ENCODE assay signal across 19 cellular contexts in genomic region chr16:57994361-57994760, GRCh38. TPM values are rescaled to one million over a fixed set of nuclear protein-coding genes. Genes with fewer than 3 reads are reported as not detected.
A peak's percentile ranks its signal among the peaks of the same experiment; 100 is the strongest.
DNase-seq lines count a peak whose midpoint lies in the region; ATAC-seq, FAIRE-seq and TF ChIP-seq lines count a peak whose summit lies in the region.
"Had no signal": no experiment of that assay in that cellular context is flagged by ENCODE, and none has a peak within 500 bp of the region (broad histone marks: within the 10 kb centered on the region; RNA-seq: fewer than 3 reads in every experiment).

No MANE protein-coding gene starts in this region.

- CTCF ChIA-PET in activated CD8-positive, alpha-beta memory T cell treated with anti-CD3 and anti-CD28 coated beads, Interleukin-2, amount 10 ng/mL, durations not matched to agents 7 days and 5 days (lab: Charles Lee): interaction anchor here (1.2 kb wide), 1 partner anchor 92 kb away, joined by 3 read pairs; no protein-coding TSS in a partner anchor
- CTCF ChIA-PET in HepG2 (lab: Yijun Ruan, JAX; ENCODE audit: low intra/inter-chr PET ratio, low total read pairs): interaction anchor here (1.8 kb wide), 1 partner anchor 95 kb away, joined by 5 read pairs; no protein-coding TSS in a partner anchor

- peaks cover 10% of the 10 kb centered on the region for H3K4me1 ChIP-seq in HepG2 (ENCODE audit: insufficient read depth, low read length)
- H3K4me1 ChIP-seq: colonic mucosa had no signal

- no peaks in the 10 kb centered on the region for H4K20me1 ChIP-seq in HepG2 (ENCODE audit: insufficient read depth, low read length)

- no peak overlapping the region for H3K9ac ChIP-seq in HepG2 (ENCODE audit: insufficient read depth, low read depth, low read length)

- H3K4me3 ChIP-seq in HepG2 (replicated peaks in 1 of 3; ENCODE audit: insufficient read depth in 1 of 3, low read depth in 2 of 3, low read length in 3 of 3): no peak overlapping the region
- H3K4me3 ChIP-seq: colonic mucosa, tibial artery had no signal

- no peak for ATAC-seq in activated CD8-positive, alpha-beta memory T cell treated with anti-CD3 and anti-CD28 coated beads, Interleukin-2, amount 10 ng/mL, durations not matched to agents 7 days and 5 days
- ATAC-seq in T-helper 17 cell: no peak
- no peak for ATAC-seq in HepG2
- no peak for ATAC-seq in HG02852 (IDR thresholded peaks at IDR 0.05; ENCODE audit: unreplicated experiment)

- H3K36me3 ChIP-seq in HepG2 (replicated peaks in 1 of 2; ENCODE audit: control insufficient read depth in 1 of 2, insufficient read depth in 2 of 2, low read length in 2 of 2): peaks cover 9 to 19% of the 10 kb centered on the region in 2 experiments; a peak in 4 of 5 replicates

- in situ Hi-C loops in HepG2 (cut with HindIII; ENCODE audit: extremely low pct_ligation_motif_present, low pct_unique_long_range_greater_than_20kb): no loop called here

- POLR2A ChIA-PET in HepG2 (lab: Yijun Ruan, JAX): no interaction called here

- peaks cover 2 to 4% of the 10 kb centered on the region in 2 experiments; a peak in 1 of 5 replicates for H3K27me3 ChIP-seq in HepG2 (ENCODE audit: control insufficient read depth in 1 of 2, insufficient read depth in 2 of 2, low read length in 2 of 2)
- H3K27me3 ChIP-seq: colonic mucosa, tibial artery had no signal

- H3K4me3 Mint-ChIP-seq in activated CD8-positive, alpha-beta memory T cell treated with anti-CD3 and anti-CD28 coated beads, Interleukin-2, amount 10 ng/mL, durations not matched to agents 7 days and 5 days: no peak overlapping the region
- H3K4me3 Mint-ChIP-seq in T-helper 17 cell (peak overlapping the region; percentile 55), type B pancreatic cell (peak overlapping the region; percentile 52)
- H3K4me3 Mint-ChIP-seq: H9, WTC11 had no signal

- H3K36me3 Mint-ChIP-seq in activated CD8-positive, alpha-beta memory T cell treated with anti-CD3 and anti-CD28 coated beads, Interleukin-2, amount 10 ng/mL, durations not matched to agents 7 days and 5 days: peaks cover 19% of the 10 kb centered on the region
- H3K36me3 Mint-ChIP-seq in T-helper 17 cell (ENCODE audit: low read depth) (peaks cover 2% of the 10 kb centered on the region), type B pancreatic cell (peaks cover 3% of the 10 kb centered on the region)

- no peak overlapping the region for H3K4me2 ChIP-seq in HepG2 (ENCODE audit: low read depth, low read length)

- no peak overlapping the region for H3K27ac ChIP-seq in HepG2 (ENCODE audit: extremely low read length, insufficient read depth, low read length)
- H3K27ac ChIP-seq: colonic mucosa, tibial artery had no signal

- peak overlapping the region; percentile 46 for H3K27ac Mint-ChIP-seq in activated CD8-positive, alpha-beta memory T cell treated with anti-CD3 and anti-CD28 coated beads, Interleukin-2, amount 10 ng/mL, durations not matched to agents 7 days and 5 days
- peak overlapping the region; percentile 83 for H3K27ac Mint-ChIP-seq in T-helper 17 cell
- H3K27ac Mint-ChIP-seq in type B pancreatic cell: peak overlapping the region; percentile 69
- H3K27ac Mint-ChIP-seq: H9, WTC11 had no signal

- no TSS peak for BruUV-seq in HepG2 (replicated peaks; lab: Mats Ljungman, UMichigan)

- H3K4me1 Mint-ChIP-seq in activated CD8-positive, alpha-beta memory T cell treated with anti-CD3 and anti-CD28 coated beads, Interleukin-2, amount 10 ng/mL, durations not matched to agents 7 days and 5 days: peaks cover 44% of the 10 kb centered on the region
- peaks cover 42% of the 10 kb centered on the region for H3K4me1 Mint-ChIP-seq in T-helper 17 cell
- H3K4me1 Mint-ChIP-seq in type B pancreatic cell (ENCODE audit: unreplicated experiment): peaks cover 15% of the 10 kb centered on the region

- DNase-seq in activated CD8-positive, alpha-beta memory T cell treated with anti-CD3 and anti-CD28 coated beads, Interleukin-2, amount 10 ng/mL, durations not matched to agents 7 days and 5 days: no peak
- DNase-seq in activated CD8-positive, alpha-beta memory T cell treated with anti-CD3 and anti-CD28 coated beads, Interleukin-2, amount 50 U/mL, for 48 hours: no peak
- DNase-seq in T-helper 17 cell (no peak), HepG2 (ENCODE audit: low spot score) (no peak), type B pancreatic cell (ENCODE audit: extremely low spot score, unreplicated experiment) (no peak), cerebellum (ENCODE audit: low spot score) (no peak)
- no peak for DNase-seq in stimulated activated CD4-positive, alpha-beta T cell treated with anti-CD3 and anti-CD28 coated beads, Interleukin-4, amount 100 ng/mL, for 4 hours
- DNase-seq: activated CD8-positive, alpha-beta memory T cell treated with anti-CD3 and anti-CD28 coated beads for 24 hours; NCI-H1436; occipital lobe had no signal

- TF ChIP-seq RAD21 in HepG2 (CRISPR knock-in tag; IDR thresholded peaks at IDR 0.05): no peak

- H3K79me2 ChIP-seq in HepG2 (ENCODE audit: insufficient read depth, low read length): no peaks in the 10 kb centered on the region

- H3K9me3 ChIP-seq in T-helper 17 cell (ENCODE audit: control insufficient read depth, low read length, poor library complexity, severe bottlenecking) (no peaks in the 10 kb centered on the region), HepG2 (ENCODE audit: low read length) (no peaks in the 10 kb centered on the region)
- H3K9me3 ChIP-seq: colonic mucosa, tibial artery had no signal

- H3K9me3 Mint-ChIP-seq in activated CD8-positive, alpha-beta memory T cell treated with anti-CD3 and anti-CD28 coated beads, Interleukin-2, amount 10 ng/mL, durations not matched to agents 7 days and 5 days (ENCODE audit: low read depth): no peaks in the 10 kb centered on the region
- H3K9me3 Mint-ChIP-seq in type B pancreatic cell: no peaks in the 10 kb centered on the region
- H3K9me3 Mint-ChIP-seq: H9, WTC11 had no signal

- intact Hi-C loops in HepG2 (cut with micrococcal nuclease; ENCODE audit: unreplicated experiment): no loop called here

- no peak for TF ChIP-seq POLR2A in HepG2 (IDR thresholded peaks at IDR 0.05; ENCODE audit: insufficient read depth in 1 of 2, low read depth in 2 of 2, low read length in 2 of 2)

- TF ChIP-seq CTCF in HepG2 (CRISPR knock-in tag; IDR thresholded peaks at IDR 0.05): no peak
- no peak for TF ChIP-seq CTCF in type B pancreatic cell (conservative IDR thresholded peaks at IDR 0.05)

- no peak overlapping the region for H2AFZ ChIP-seq in HepG2 (ENCODE audit: low read length)

- 93% methylated on average over 4 of the region's 4 CpGs for WGBS in HepG2 (ENCODE audit: low lambda C conversion rate)

- H3K27me3 Mint-ChIP-seq in activated CD8-positive, alpha-beta memory T cell treated with anti-CD3 and anti-CD28 coated beads, Interleukin-2, amount 10 ng/mL, durations not matched to agents 7 days and 5 days: no peaks in the 10 kb centered on the region
- H3K27me3 Mint-ChIP-seq in T-helper 17 cell (no peaks in the 10 kb centered on the region), type B pancreatic cell (no peaks in the 10 kb centered on the region)

- FAIRE-seq in HepG2 (lab: Jason Lieb, UNC): no peak
- FAIRE-seq: small intestine had no signal

- TF ChIP-seq EP300 in HepG2 (IDR thresholded peaks at IDR 0.05; ENCODE audit: low read depth in 2 of 2, low read length in 2 of 2) (no peak), HepG2 (CRISPR knock-in tag; IDR thresholded peaks at IDR 0.05; ENCODE audit: borderline replicate concordance) (no peak)

RNA-seq across cellular contexts. Expression of gene ZNF319, which starts 6.1 kb away (rescaled TPM):
- 10 to 100 TPM; 14.6 to 16.8 TPM for total RNA-seq in activated CD8-positive, alpha-beta memory T cell treated with anti-CD3 and anti-CD28 coated beads, Interleukin-2, amount 10 ng/mL, durations not matched to agents 7 days and 5 days
- 10 to 100 TPM; 11.8 to 12.5 TPM for total RNA-seq in T-helper 17 cell
- 3.5 and 3.6 TPM in 2 replicates for total RNA-seq in HepG2 (2016; rRNA removed; fragmentation: Illumina TruSeq; extraction: Trizol)
- total RNA-seq in HepG2 (2016; cell fraction: cytosol; rRNA removed; fragmentation: Illumina TruSeq; extraction: Trizol; ENCODE audit: low read depth): 0.51 and 0.88 TPM in 2 replicates
- total RNA-seq in HepG2 (2016; cell fraction: insoluble cytoplasmic fraction; rRNA removed; fragmentation: Illumina TruSeq; extraction: Trizol): 3.1 and 3.2 TPM in 2 replicates
- 2.3 and 2.7 TPM in 2 replicates for total RNA-seq in HepG2 (2016; cell fraction: membrane; rRNA removed; fragmentation: Illumina TruSeq; extraction: Trizol)
- 3.0 and 3.7 TPM in 2 replicates for total RNA-seq in HepG2 (2016; cell fraction: nucleus; rRNA removed; fragmentation: Illumina TruSeq; extraction: Trizol)
- polyA plus RNA-seq in HepG2 (2011; rRNA removed): 2.4 and 5.2 TPM in 2 replicates
- 2.9 and 3.1 TPM in 2 replicates for polyA plus RNA-seq in HepG2 (2011; cell fraction: cytosol; rRNA removed)
- 7.2 and 8.1 TPM in 2 replicates for polyA plus RNA-seq in HepG2 (2011; cell fraction: nucleus; rRNA removed)
- 2.2 and 4.4 TPM in 2 replicates for polyA plus RNA-seq in HepG2 (2012)
- polyA plus RNA-seq in HepG2 (2016; cell fraction: cytosol; fragmentation: Illumina TruSeq; extraction: Trizol; ENCODE audit: low read depth): 0.15 and 0.25 TPM in 2 replicates
- polyA plus RNA-seq in HepG2 (2016; cell fraction: insoluble cytoplasmic fraction; fragmentation: Illumina TruSeq; extraction: Trizol; ENCODE audit: low read depth): 4.6 TPM in 2 replicates
- polyA plus RNA-seq in HepG2 (2016; cell fraction: membrane; fragmentation: Illumina TruSeq; extraction: Trizol; ENCODE audit: low read depth): 1.0 and 1.3 TPM in 2 replicates
- polyA plus RNA-seq in HepG2 (2016; cell fraction: nucleus; fragmentation: Illumina TruSeq; extraction: Trizol; ENCODE audit: insufficient read depth, low read depth): 5.6 TPM in 2 replicates
- 8.6 and 11.6 TPM in 2 replicates for polyA minus RNA-seq in HepG2 (2011; rRNA and poly(A)+ RNA removed; ENCODE audit: low replicate concordance)
- 4.9 and 6.1 TPM in 2 replicates for polyA minus RNA-seq in HepG2 (2011; cell fraction: cytosol; rRNA and poly(A)+ RNA removed)
- polyA minus RNA-seq in HepG2 (2011; cell fraction: nucleus; rRNA and poly(A)+ RNA removed): 4.6 and 5.0 TPM in 2 replicates
- 13.7 and 14.2 TPM in 2 replicates for total RNA-seq in type B pancreatic cell (ENCODE audit: low replicate concordance)
- total RNA-seq in cerebellum: 6.0 TPM

RNA-seq across cellular contexts. Expression of gene USB1, which starts 6.8 kb away (rescaled TPM):
- total RNA-seq in activated CD8-positive, alpha-beta memory T cell treated with anti-CD3 and anti-CD28 coated beads, Interleukin-2, amount 10 ng/mL, durations not matched to agents 7 days and 5 days: 10 to 100 TPM; 62.2 to 68.0 TPM
- 10 to 100 TPM; 34.1 to 35.7 TPM for total RNA-seq in T-helper 17 cell
- 16.7 and 33.5 TPM in 2 replicates for total RNA-seq in HepG2 (2016; rRNA removed; fragmentation: Illumina TruSeq; extraction: Trizol)
- total RNA-seq in HepG2 (2016; cell fraction: cytosol; rRNA removed; fragmentation: Illumina TruSeq; extraction: Trizol; ENCODE audit: low read depth): 11.1 and 11.2 TPM in 2 replicates
- 17.4 and 32.4 TPM in 2 replicates for total RNA-seq in HepG2 (2016; cell fraction: insoluble cytoplasmic fraction; rRNA removed; fragmentation: Illumina TruSeq; extraction: Trizol)
- total RNA-seq in HepG2 (2016; cell fraction: membrane; rRNA removed; fragmentation: Illumina TruSeq; extraction: Trizol): 47.5 and 49.4 TPM in 2 replicates
- 17.8 and 27.0 TPM in 2 replicates for total RNA-seq in HepG2 (2016; cell fraction: nucleus; rRNA removed; fragmentation: Illumina TruSeq; extraction: Trizol)
- polyA plus RNA-seq in HepG2 (2011; rRNA removed): 65.4 and 75.9 TPM in 2 replicates
- 60.7 and 64.8 TPM in 2 replicates for polyA plus RNA-seq in HepG2 (2011; cell fraction: cytosol; rRNA removed)
- polyA plus RNA-seq in HepG2 (2011; cell fraction: nucleus; rRNA removed): 51.6 and 63.8 TPM in 2 replicates
- polyA plus RNA-seq in HepG2 (2012): 24.1 and 47.2 TPM in 2 replicates
- 54.6 and 63.3 TPM in 2 replicates for polyA plus RNA-seq in HepG2 (2016; cell fraction: cytosol; fragmentation: Illumina TruSeq; extraction: Trizol; ENCODE audit: low read depth)
- polyA plus RNA-seq in HepG2 (2016; cell fraction: insoluble cytoplasmic fraction; fragmentation: Illumina TruSeq; extraction: Trizol; ENCODE audit: low read depth): 76.8 and 103 TPM in 2 replicates
- 136 and 142 TPM in 2 replicates for polyA plus RNA-seq in HepG2 (2016; cell fraction: membrane; fragmentation: Illumina TruSeq; extraction: Trizol; ENCODE audit: low read depth)
- polyA plus RNA-seq in HepG2 (2016; cell fraction: nucleus; fragmentation: Illumina TruSeq; extraction: Trizol; ENCODE audit: insufficient read depth, low read depth): 62.4 and 62.9 TPM in 2 replicates
- polyA minus RNA-seq in HepG2 (2011; rRNA and poly(A)+ RNA removed; ENCODE audit: low replicate concordance): 97.4 and 101 TPM in 2 replicates
- polyA minus RNA-seq in HepG2 (2011; cell fraction: cytosol; rRNA and poly(A)+ RNA removed): 44.2 and 48.1 TPM in 2 replicates
- 30.8 and 37.7 TPM in 2 replicates for polyA minus RNA-seq in HepG2 (2011; cell fraction: nucleus; rRNA and poly(A)+ RNA removed)
- total RNA-seq in type B pancreatic cell (ENCODE audit: low replicate concordance): 39.7 and 42.9 TPM in 2 replicates
- 8.6 TPM for total RNA-seq in cerebellum

RNA-seq across cellular contexts. Expression of gene CNGB1, which starts 23.4 kb away (rescaled TPM):
- not detected for total RNA-seq in activated CD8-positive, alpha-beta memory T cell treated with anti-CD3 and anti-CD28 coated beads, Interleukin-2, amount 10 ng/mL, durations not matched to agents 7 days and 5 days
- total RNA-seq in T-helper 17 cell (not detected), HepG2 (2016; rRNA removed; fragmentation: Illumina TruSeq; extraction: Trizol) (0.02 and 0.03 TPM in 2 replicates), type B pancreatic cell (ENCODE audit: low replicate concordance) (0.19 and 2.3 TPM in 2 replicates), cerebellum (3.0 TPM)
- total RNA-seq in HepG2 (2016; cell fraction: cytosol; rRNA removed; fragmentation: Illumina TruSeq; extraction: Trizol; ENCODE audit: low read depth): not detected in 2 replicates
- total RNA-seq in HepG2 (2016; cell fraction: insoluble cytoplasmic fraction; rRNA removed; fragmentation: Illumina TruSeq; extraction: Trizol): 0.03 and 0.09 TPM in 2 replicates
- 0.53 TPM in 1 of 2 replicates, not detected in the other for total RNA-seq in HepG2 (2016; cell fraction: membrane; rRNA removed; fragmentation: Illumina TruSeq; extraction: Trizol)
- not detected in 2 replicates for total RNA-seq in HepG2 (2016; cell fraction: nucleus; rRNA removed; fragmentation: Illumina TruSeq; extraction: Trizol)
- 0.15 and 0.29 TPM in 2 replicates for polyA plus RNA-seq in HepG2 (2011; rRNA removed)
- polyA plus RNA-seq in HepG2 (2011; cell fraction: cytosol; rRNA removed): 0.15 and 0.33 TPM in 2 replicates
- 0.08 and 0.38 TPM in 2 replicates for polyA plus RNA-seq in HepG2 (2011; cell fraction: nucleus; rRNA removed)
- polyA plus RNA-seq in HepG2 (2012): 0.08 and 0.84 TPM in 2 replicates
- 0.09 and 0.19 TPM in 2 replicates for polyA plus RNA-seq in HepG2 (2016; cell fraction: cytosol; fragmentation: Illumina TruSeq; extraction: Trizol; ENCODE audit: low read depth)
- polyA plus RNA-seq in HepG2 (2016; cell fraction: insoluble cytoplasmic fraction; fragmentation: Illumina TruSeq; extraction: Trizol; ENCODE audit: low read depth): 0.05 TPM in 1 of 2 replicates, not detected in the other
- polyA plus RNA-seq in HepG2 (2016; cell fraction: membrane; fragmentation: Illumina TruSeq; extraction: Trizol; ENCODE audit: low read depth): not detected in 2 replicates
- polyA plus RNA-seq in HepG2 (2016; cell fraction: nucleus; fragmentation: Illumina TruSeq; extraction: Trizol; ENCODE audit: insufficient read depth, low read depth): not detected in 2 replicates
- polyA minus RNA-seq in HepG2 (2011; rRNA and poly(A)+ RNA removed; ENCODE audit: low replicate concordance): 4.0 and 16.2 TPM in 2 replicates
- 0.10 TPM in 1 of 2 replicates, not detected in the other for polyA minus RNA-seq in HepG2 (2011; cell fraction: cytosol; rRNA and poly(A)+ RNA removed)
- 0.64 and 1.5 TPM in 2 replicates for polyA minus RNA-seq in HepG2 (2011; cell fraction: nucleus; rRNA and poly(A)+ RNA removed)
- total RNA-seq: A673, H9, kidney epithelial cell, occipital lobe, WTC11 had no signal
- polyA plus RNA-seq: BJ had no signal

RNA-seq across cellular contexts. Expression of gene MMP15, which starts 31.2 kb away (rescaled TPM):
- 1 to 10 TPM in 1 of 2 experiments, under 1 TPM in 1; 0.75 to 1.1 TPM for total RNA-seq in activated CD8-positive, alpha-beta memory T cell treated with anti-CD3 and anti-CD28 coated beads, Interleukin-2, amount 10 ng/mL, durations not matched to agents 7 days and 5 days
- 1 to 10 TPM in 1 of 2 donors, under 1 TPM in 1; 0.40 to 1.5 TPM for total RNA-seq in T-helper 17 cell
- 17.2 and 35.2 TPM in 2 replicates for total RNA-seq in HepG2 (2016; rRNA removed; fragmentation: Illumina TruSeq; extraction: Trizol)
- total RNA-seq in HepG2 (2016; cell fraction: cytosol; rRNA removed; fragmentation: Illumina TruSeq; extraction: Trizol; ENCODE audit: low read depth): 3.1 and 4.0 TPM in 2 replicates
- total RNA-seq in HepG2 (2016; cell fraction: insoluble cytoplasmic fraction; rRNA removed; fragmentation: Illumina TruSeq; extraction: Trizol): 15.2 and 35.5 TPM in 2 replicates
- 11.7 and 12.8 TPM in 2 replicates for total RNA-seq in HepG2 (2016; cell fraction: membrane; rRNA removed; fragmentation: Illumina TruSeq; extraction: Trizol)
- 29.8 and 35.0 TPM in 2 replicates for total RNA-seq in HepG2 (2016; cell fraction: nucleus; rRNA removed; fragmentation: Illumina TruSeq; extraction: Trizol)
- polyA plus RNA-seq in HepG2 (2011; rRNA removed): 44.9 and 65.2 TPM in 2 replicates
- polyA plus RNA-seq in HepG2 (2011; cell fraction: cytosol; rRNA removed): 48.2 and 63.4 TPM in 2 replicates
- 48.7 and 49.3 TPM in 2 replicates for polyA plus RNA-seq in HepG2 (2011; cell fraction: nucleus; rRNA removed)
- 31.4 and 52.1 TPM in 2 replicates for polyA plus RNA-seq in HepG2 (2012)
- 3.1 and 3.6 TPM in 2 replicates for polyA plus RNA-seq in HepG2 (2016; cell fraction: cytosol; fragmentation: Illumina TruSeq; extraction: Trizol; ENCODE audit: low read depth)
- polyA plus RNA-seq in HepG2 (2016; cell fraction: insoluble cytoplasmic fraction; fragmentation: Illumina TruSeq; extraction: Trizol; ENCODE audit: low read depth): 20.6 and 24.8 TPM in 2 replicates
- polyA plus RNA-seq in HepG2 (2016; cell fraction: membrane; fragmentation: Illumina TruSeq; extraction: Trizol; ENCODE audit: low read depth): 9.3 and 9.6 TPM in 2 replicates
- 59.2 and 61.3 TPM in 2 replicates for polyA plus RNA-seq in HepG2 (2016; cell fraction: nucleus; fragmentation: Illumina TruSeq; extraction: Trizol; ENCODE audit: insufficient read depth, low read depth)
- 32.1 and 99.8 TPM in 2 replicates for polyA minus RNA-seq in HepG2 (2011; rRNA and poly(A)+ RNA removed; ENCODE audit: low replicate concordance)
- polyA minus RNA-seq in HepG2 (2011; cell fraction: cytosol; rRNA and poly(A)+ RNA removed): 50.9 and 56.7 TPM in 2 replicates
- 14.2 and 19.3 TPM in 2 replicates for polyA minus RNA-seq in HepG2 (2011; cell fraction: nucleus; rRNA and poly(A)+ RNA removed)
- total RNA-seq in type B pancreatic cell (ENCODE audit: low replicate concordance): 33.2 and 46.3 TPM in 2 replicates
- 14.3 TPM for total RNA-seq in cerebellum
